Comparison of ENCODE assay signal across 27 cellular contexts in genomic region chr20:5989539-5989938, GRCh38. TPM values are rescaled to one million over a fixed set of nuclear protein-coding genes. Genes with fewer than 3 reads are reported as not detected.
DNase-seq lines count a peak whose midpoint lies in the region; ATAC-seq and TF ChIP-seq lines count a peak whose summit lies in the region.
"Had no signal": no experiment of that assay in that cellular context is flagged by ENCODE, and none has a peak within 500 bp of the region (broad histone marks: within the 10 kb centered on the region; RNA-seq: fewer than 3 reads in every experiment).

No MANE protein-coding gene starts in this region.

- POLR2A ChIA-PET in OCI-LY7 (lab: Charles Lee), result interaction anchor here (0.7 to 1.5 kb wide), 5 partner anchors 8 to 429 kb away, joined by 3 to 5 read pairs (median 3); no protein-coding TSS in a partner anchor

- H3K27ac Mint-ChIP-seq in GM23338, result no peak overlapping the region
- H3K27ac Mint-ChIP-seq: activated naive CD8-positive, alpha-beta T cell treated with anti-CD3 and anti-CD28 coated beads for 36 hours; nephron progenitor cell had no signal

- no peak overlapping the region for H3K4me3 Mint-ChIP-seq in GM23338
- H3K4me3 Mint-ChIP-seq: activated naive CD8-positive, alpha-beta T cell treated with anti-CD3 and anti-CD28 coated beads for 36 hours; immature natural killer cell; nephron progenitor cell had no signal

- H4K20me1 ChIP-seq in DND-41 (ENCODE audit: insufficient read depth, low read length), result no peaks in the 10 kb centered on the region
- H4K20me1 ChIP-seq in GM23338 (replicated peaks; ENCODE audit: insufficient read depth), result peaks cover 20% of the 10 kb centered on the region
- no peaks in the 10 kb centered on the region for H4K20me1 ChIP-seq in OCI-LY7 (ENCODE audit: insufficient read depth, low read length)
- H4K20me1 ChIP-seq: BLaER1 had no signal

- H3K9me3 ChIP-seq in DND-41 (ENCODE audit: insufficient read depth, low read length, severe bottlenecking) (no peaks in the 10 kb centered on the region), OCI-LY7 (ENCODE audit: low read length) (no peaks in the 10 kb centered on the region)
- H3K9me3 ChIP-seq: BLaER1, Peyer's patch, transverse colon had no signal

- CTCF ChIA-PET in OCI-LY7 (lab: Charles Lee; ENCODE audit: unreplicated experiment), result no interaction called here

- H3K9me2 ChIP-seq in GM23338 (ENCODE audit: insufficient read depth) (no peaks in the 10 kb centered on the region), OCI-LY7 (ENCODE audit: insufficient read depth, low read length) (no peaks in the 10 kb centered on the region)

- H3K4me1 Mint-ChIP-seq in GM23338, result no peaks in the 10 kb centered on the region
- H3K4me1 Mint-ChIP-seq: activated naive CD8-positive, alpha-beta T cell treated with anti-CD3 and anti-CD28 coated beads for 36 hours; nephron progenitor cell had no signal

- no peak overlapping the region for H3K27ac ChIP-seq in DND-41 (ENCODE audit: low read length)
- H3K27ac ChIP-seq in GM23338 (ENCODE audit: low read depth), result no peak overlapping the region
- H3K27ac ChIP-seq in OCI-LY7 (ENCODE audit: low read depth, low read length, poor library complexity, severe bottlenecking), result no peak overlapping the region
- H3K27ac ChIP-seq: BLaER1, Peyer's patch, transverse colon, VCaP had no signal

- H2AFZ ChIP-seq in DND-41 (ENCODE audit: low read depth, low read length), result no peak overlapping the region
- no peak overlapping the region for H2AFZ ChIP-seq in GM23338
- H2AFZ ChIP-seq in OCI-LY7 (ENCODE audit: low read length), result no peak overlapping the region

- H3F3A ChIP-seq in GM23338 (replicated peaks; ENCODE audit: low read depth), result no peaks in the 10 kb centered on the region

- no peak overlapping the region for H3K4me2 ChIP-seq in DND-41 (ENCODE audit: insufficient read depth, low read length)
- no peak overlapping the region for H3K4me2 ChIP-seq in GM23338
- no peak overlapping the region for H3K4me2 ChIP-seq in OCI-LY7 (ENCODE audit: low read length)
- H3K4me2 ChIP-seq: BLaER1 had no signal

- no peaks in the 10 kb centered on the region for H3K9me3 Mint-ChIP-seq in GM23338
- H3K9me3 Mint-ChIP-seq: activated naive CD8-positive, alpha-beta T cell treated with anti-CD3 and anti-CD28 coated beads for 36 hours; immature natural killer cell; nephron progenitor cell had no signal

- peaks cover 50% of the 10 kb centered on the region for H3K36me3 Mint-ChIP-seq in GM23338 (ENCODE audit: low read depth)

- ATAC-seq in DND-41 (ENCODE audit: insufficient read depth, low read depth) (peak; percentile 49; the same call in 1 of the 3 replicates), GM23338 (peak; percentile 60), GM19351 (IDR thresholded peaks at IDR 0.05; ENCODE audit: unreplicated experiment) (no peak), GM21825 (IDR thresholded peaks at IDR 0.05; ENCODE audit: unreplicated experiment) (no peak)
- ATAC-seq: left cardiac atrium had no signal

- no peaks in the 10 kb centered on the region for H3K4me1 ChIP-seq in DND-41 (ENCODE audit: insufficient read depth, low read length)
- no peaks in the 10 kb centered on the region for H3K4me1 ChIP-seq in GM23338 (ENCODE audit: insufficient read depth)
- H3K4me1 ChIP-seq in OCI-LY7 (ENCODE audit: insufficient read depth, low read length, poor library complexity, severe bottlenecking), result no peaks in the 10 kb centered on the region
- H3K4me1 ChIP-seq: BLaER1, Peyer's patch had no signal

- H3K79me2 ChIP-seq in DND-41 (ENCODE audit: insufficient read depth, low read length) (no peaks in the 10 kb centered on the region), GM23338 (replicated peaks; ENCODE audit: insufficient read depth) (no peaks in the 10 kb centered on the region), OCI-LY7 (ENCODE audit: insufficient read depth, low read depth, low read length) (no peaks in the 10 kb centered on the region)

- H3K27me3 ChIP-seq in DND-41 (ENCODE audit: insufficient read depth, low read length, poor library complexity) (no peaks in the 10 kb centered on the region), GM23338 (ENCODE audit: insufficient read depth) (no peaks in the 10 kb centered on the region)
- H3K27me3 ChIP-seq: BLaER1, Peyer's patch, transverse colon had no signal

- no TSS peak for BruUV-seq in OCI-LY7 (replicated peaks; lab: Mats Ljungman, UMichigan)

- in situ Hi-C loops in GM13976 (cut with MboI; ENCODE audit: low sequenced_read_pairs, unreplicated experiment), result no loop called here

- DNase-seq in DND-41 (no peak), GM23338 (ENCODE audit: low spot score) (no peak), OCI-LY7 (ENCODE audit: low spot score) (no peak), epithelial cell of proximal tubule (ENCODE audit: low read depth) (no peak), DMS153 (lab: John Stamatoyannopoulos, UW) (no peak), GM13976 (ENCODE audit: low spot score) (no peak)
- DNase-seq: activated CD4-positive, alpha-beta T cell treated with anti-CD3 and anti-CD28 coated beads for 48 hours; activated naive CD8-positive, alpha-beta T cell treated with anti-CD3 and anti-CD28 coated beads for 36 hours; anterior cingulate cortex; DMS79 treated with DMSO at 0.1 percent for 48 hours; hypothalamus; immature natural killer cell; KBM-7; left cardiac atrium; NCI-H1417; NCI-H2029 treated with DMSO at 0.1 percent for 48 hours; NCI-H524 treated with DMSO at 0.1 percent for 48 hours; nephron progenitor cell; Peyer's patch; SIG-M5; stimulated activated CD4-positive, alpha-beta T cell treated with anti-CD3 and anti-CD28 coated beads, Interleukin-4, amount 100 ng/mL, for 1 hour; T1000; transverse colon had no signal

- no peak overlapping the region for H3K4me3 ChIP-seq in DND-41 (ENCODE audit: low read depth in 1 of 2, low read length in 2 of 2)
- H3K4me3 ChIP-seq in GM23338, result no peak overlapping the region
- no peak overlapping the region for H3K4me3 ChIP-seq in OCI-LY7 (ENCODE audit: low read depth, low read length, poor library complexity, severe bottlenecking)
- no peak overlapping the region for H3K4me3 ChIP-seq in epithelial cell of proximal tubule (ENCODE audit: low read depth, low read length)
- H3K4me3 ChIP-seq: BLaER1, Peyer's patch, transverse colon had no signal

- no peak for TF ChIP-seq CTCF in DND-41 (IDR thresholded peaks at IDR 0.05; ENCODE audit: borderline replicate concordance, extremely low read depth, low read length, poor library complexity, severe bottlenecking)
- peak in 1 of 2 experiments; percentile 12; a peak in 1 of 4 replicates for TF ChIP-seq CTCF in GM23338 (conservative IDR thresholded peaks at IDR 0.05; ENCODE audit: low read depth in 2 of 2)
- TF ChIP-seq CTCF in OCI-LY7 (conservative IDR thresholded peaks at IDR 0.05; ENCODE audit: low read length), result peak; percentile 33; the same call in 1 of the 2 replicates
- peak; percentile 32 for TF ChIP-seq CTCF in epithelial cell of proximal tubule (conservative IDR thresholded peaks at IDR 0.05; ENCODE audit: low read depth, low read length)
- TF ChIP-seq CTCF in GM13976 (IDR thresholded peaks at IDR 0.05; ENCODE audit: borderline replicate concordance, control extremely low read depth, extremely low read depth, insufficient read depth, missing control alignments), result no peak

- intact Hi-C loops in OCI-LY7 (cut with micrococcal nuclease; ENCODE audit: unreplicated experiment), result no loop called here

- H3K9ac ChIP-seq in DND-41 (ENCODE audit: low read depth, low read length), result no peak overlapping the region
- H3K9ac ChIP-seq: BLaER1 had no signal

- H3K36me3 ChIP-seq in DND-41 (ENCODE audit: insufficient read depth, low read length) (peaks cover 97% of the 10 kb centered on the region), GM23338 (ENCODE audit: insufficient read depth) (peaks cover 35% of the 10 kb centered on the region; the same call in 1 of the 2 replicates), OCI-LY7 (ENCODE audit: insufficient read depth, low read length) (peaks cover 99% of the 10 kb centered on the region)

- no peaks in the 10 kb centered on the region for H3K27me3 Mint-ChIP-seq in GM23338 (ENCODE audit: insufficient read depth, low read depth, poor library complexity)
- H3K27me3 Mint-ChIP-seq: activated naive CD8-positive, alpha-beta T cell treated with anti-CD3 and anti-CD28 coated beads for 36 hours had no signal

TF ChIP-seq in GM23338, 12 proteins besides CTCF, POLR2A, EP300 and RAD21 (continues in another document):
- TF ChIP-seq NANOG (IDR thresholded peaks at IDR 0.05; ENCODE audit: borderline replicate concordance) (no peak), STAT1 (IDR thresholded peaks at IDR 0.05; ENCODE audit: unreplicated experiment) (no peak)

RNA-seq across cellular contexts. Expression of gene CRLS1, which starts 16.4 kb away (rescaled TPM):
- 48.1 and 65.8 TPM in 2 replicates for total RNA-seq in GM23338 (2014; rRNA removed; shearing (Covaris generic))
- polyA plus RNA-seq in GM23338 (2016; fragmentation: Nextera tagmentation; extraction: Ambion mirVana), result 50.8 and 51.9 TPM in 2 replicates
- total RNA-seq in OCI-LY7 (2014; rRNA removed; shearing (Covaris generic)), result 25.9 and 45.6 TPM in 2 replicates
- total RNA-seq in OCI-LY7 (2022) (36.1 and 44.9 TPM in 2 replicates), epithelial cell of proximal tubule (36.8 and 42.0 TPM in 2 replicates)

RNA-seq across cellular contexts. Expression of gene MCM8, which starts 39.1 kb away (rescaled TPM):
- 22.5 and 30.4 TPM in 2 replicates for total RNA-seq in GM23338 (2014; rRNA removed; shearing (Covaris generic))
- 8.5 and 10.6 TPM in 2 replicates for polyA plus RNA-seq in GM23338 (2016; fragmentation: Nextera tagmentation; extraction: Ambion mirVana)
- total RNA-seq in OCI-LY7 (2014; rRNA removed; shearing (Covaris generic)), result 43.7 and 46.3 TPM in 2 replicates
- total RNA-seq in OCI-LY7 (2022) (58.2 and 59.4 TPM in 2 replicates), epithelial cell of proximal tubule (16.1 and 19.2 TPM in 2 replicates)

RNA-seq across cellular contexts. Expression of gene TRMT6, which starts 39.2 kb away (rescaled TPM):
- total RNA-seq in GM23338 (2014; rRNA removed; shearing (Covaris generic)), result 15.5 and 17.9 TPM in 2 replicates
- polyA plus RNA-seq in GM23338 (2016; fragmentation: Nextera tagmentation; extraction: Ambion mirVana), result 26.3 and 29.4 TPM in 2 replicates
- 22.5 and 26.4 TPM in 2 replicates for total RNA-seq in OCI-LY7 (2014; rRNA removed; shearing (Covaris generic))
- total RNA-seq in OCI-LY7 (2022), result 25.6 and 29.5 TPM in 2 replicates
- 12.3 and 21.6 TPM in 2 replicates for total RNA-seq in epithelial cell of proximal tubule

Comparison
In these comparisons a context has a peak if more than half of its experiments do, and no peak if none do; other contexts are left out.
1. ATAC-seq: peak in DND-41 (single experiment) and GM23338 (single experiment); none in GM19351 (single experiment) and GM21825 (single experiment).
2. CTCF ChIP-seq: peak in OCI-LY7 (single experiment) and epithelial cell of proximal tubule (single experiment); none in DND-41 (single experiment) and GM13976 (single experiment).